ENCODE assay signal across 13 cellular contexts in genomic region chr11:103798029-103798428, GRCh38.
DNase-seq lines count a peak whose midpoint lies in the region; ATAC-seq and TF ChIP-seq lines count a peak whose summit lies in the region.
"Had no signal": no experiment of that assay in that cellular context is flagged by ENCODE, and none has a peak within 500 bp of the region (broad histone marks: within the 10 kb centered on the region; RNA-seq: fewer than 3 reads in every experiment).

No MANE protein-coding gene starts in this region.

- DNase-seq in AG04450 (ENCODE audit: low read depth, low spot score) (peak; percentile 20), HT1080 (ENCODE audit: low read depth) (peak; percentile 44), adipocyte (ENCODE audit: low read depth) (peak; percentile 55), heart left ventricle (peak in 2 of 5 donors; percentile 27 to 37), PC-9 (no peak), pons (ENCODE audit: low spot score) (no peak), NCI-H345 treated with DMSO at 0.1 percent for 48 hours (lab: John Stamatoyannopoulos, UW; ENCODE audit: unreplicated experiment) (no peak)
- DNase-seq: ACHN; activated CD8-positive, alpha-beta memory T cell treated with anti-CD3 and anti-CD28 coated beads, Interleukin-2, amount 50 U/mL, for 4 hours; H9; NCI-H2107 had no signal

- ATAC-seq in heart left ventricle: peak; percentile 49 to 72 (median 64)
- ATAC-seq in GM18907 (IDR thresholded peaks at IDR 0.05; ENCODE audit: unreplicated experiment): no peak

- H2AFZ ChIP-seq in PC-9: no peak overlapping the region

- WGBS in heart left ventricle, 4 donors: 23 to 42% (median 33%) methylated on average over 1 of the region's 1 CpG

- no peak for TF ChIP-seq POLR2A in heart left ventricle (IDR thresholded peaks at IDR 0.05)

- no peaks in the 10 kb centered on the region for H3K79me2 ChIP-seq in PC-9 (ENCODE audit: low read depth)

- H3K4me1 ChIP-seq in adipocyte (ENCODE audit: control insufficient read depth, insufficient read depth, low read length): peaks cover 74% of the 10 kb centered on the region
- H3K4me1 ChIP-seq in heart left ventricle: peaks cover 0 to 54% (median 12%) of the 10 kb centered on the region in 12 donors
- no peaks in the 10 kb centered on the region for H3K4me1 ChIP-seq in PC-9 (replicated peaks; ENCODE audit: insufficient read depth)

- BruUV-seq in PC-9 (replicated peaks; lab: Mats Ljungman, UMichigan): no TSS peak

- H3K4me2 ChIP-seq in PC-9: no peak overlapping the region

- no peaks in the 10 kb centered on the region for H3K27me3 ChIP-seq in AG04450 (ENCODE audit: control insufficient read depth, insufficient read depth, low read length)
- no peaks in the 10 kb centered on the region for H3K27me3 ChIP-seq in adipocyte (replicated peaks; ENCODE audit: control insufficient read depth, insufficient read depth, low read length)
- no peaks in the 10 kb centered on the region for H3K27me3 ChIP-seq in heart left ventricle
- no peaks in the 10 kb centered on the region for H3K27me3 ChIP-seq in PC-9 (ENCODE audit: insufficient read depth, low read depth)

- H3K9ac ChIP-seq in adipocyte (ENCODE audit: low read length): peak overlapping the region; percentile 43

- POLR2A ChIA-PET in AG04450 (lab: Yijun Ruan, JAX) (no interaction called here), PC-9 (lab: Charles Lee; ENCODE audit: unreplicated experiment) (interaction anchor here (0.6 kb wide), 1 partner anchor 8 kb away, joined by 12 read pairs; no protein-coding TSS in a partner anchor)

- CTCF ChIA-PET in AG04450 (lab: Charles Lee) (interaction anchor here (0.8 kb wide), 1 partner anchor 474 kb away, joined by 4 read pairs; no protein-coding TSS in a partner anchor), PC-9 (lab: Charles Lee) (no interaction called here)

- H3K27ac ChIP-seq in AG04450 (ENCODE audit: low read depth, low read length) (no peak overlapping the region), heart left ventricle (peak overlapping the region in 8 of 12 donors; percentile 15 to 76 (median 66)), PC-9 (no peak overlapping the region)
- H3K27ac ChIP-seq: epithelial cell of prostate had no signal

- H3K4me3 ChIP-seq in AG04450 (ENCODE audit: low read depth, low read length) (no peak overlapping the region), adipocyte (ENCODE audit: low read length) (no peak overlapping the region), heart left ventricle (no peak overlapping the region), PC-9 (no peak overlapping the region)

- intact Hi-C loops in heart left ventricle (cut with DNase I): loop anchor here in 3 of 10 donors (10.0 kb wide), 2 partner anchors 103 to 113 kb away; no protein-coding TSS in a partner anchor
- intact Hi-C loops in PC-9 (cut with micrococcal nuclease; ENCODE audit: unreplicated experiment): no loop called here

- H3K9me2 ChIP-seq in PC-9 (ENCODE audit: insufficient read depth): no peaks in the 10 kb centered on the region

- H3K36me3 ChIP-seq in adipocyte (ENCODE audit: control insufficient read depth, insufficient read depth, low read length, severe bottlenecking) (no peaks in the 10 kb centered on the region), heart left ventricle (no peaks in the 10 kb centered on the region), PC-9 (ENCODE audit: low read depth) (no peaks in the 10 kb centered on the region)

- H4K20me1 ChIP-seq in PC-9 (ENCODE audit: insufficient read depth): no peaks in the 10 kb centered on the region

- TF ChIP-seq CTCF in AG04450 (IDR thresholded peaks at IDR 0.05; ENCODE audit: low read depth, low read length) (no peak), heart left ventricle (IDR thresholded peaks at IDR 0.05) (no peak), PC-9 (conservative IDR thresholded peaks at IDR 0.05) (no peak)

- H3F3A ChIP-seq in PC-9 (ENCODE audit: insufficient read depth, low read depth): no peaks in the 10 kb centered on the region

- H3K9me3 ChIP-seq in AG04450 (ENCODE audit: control insufficient read depth, insufficient read depth, low read length) (peaks cover 2% of the 10 kb centered on the region; the same call in 1 of the 2 replicates), adipocyte (ENCODE audit: control insufficient read depth, low read length) (no peaks in the 10 kb centered on the region), heart left ventricle (no peaks in the 10 kb centered on the region), PC-9 (ENCODE audit: insufficient read depth, low read depth) (no peaks in the 10 kb centered on the region)

Comparison
In these comparisons a context has a peak if more than half of its experiments do, and no peak if none do; other contexts are left out.
1. DNase-seq: peak in AG04450 (single experiment), HT1080 (single experiment) and adipocyte (single experiment); none in PC-9 (0 of 2), pons (single experiment) and NCI-H345 treated with DMSO at 0.1 percent for 48 hours (single experiment).
2. H3K27ac ChIP-seq: peak in heart left ventricle (8 of 12); none in AG04450 (single experiment) and PC-9 (single experiment).